In genomic region chr20:22550514-22550913, GRCh38 we compare ENCODE assay signal across 6 cellular contexts. TPM values are rescaled to one million over a fixed set of nuclear protein-coding genes. Genes with fewer than 3 reads are reported as not detected.
"Had no signal": no experiment of that assay in that cellular context is flagged by ENCODE, and none has a peak within 500 bp of the region (broad histone marks: within the 10 kb centered on the region; RNA-seq: fewer than 3 reads in every experiment).

No MANE protein-coding gene starts in this region.

RNA-seq across cellular contexts. Expression of gene FOXA2, which starts 33.9 kb away (rescaled TPM):
- total RNA-seq: subcutaneous adipose tissue, suprapubic skin, temporal lobe, ureter, urinary bladder, vagina had no signal
- polyA plus RNA-seq: urinary bladder had no signal
